Comparison of ENCODE assay signal across 1 cellular context in genomic region chr1:248824701-248825100, GRCh38.
TF ChIP-seq lines count a peak whose summit lies in the region.

No MANE protein-coding gene starts in this region.

TF ChIP-seq in GM23338, 12 proteins besides CTCF, POLR2A, EP300 and RAD21 (continued from another document):
- TF ChIP-seq, protein P1, sequence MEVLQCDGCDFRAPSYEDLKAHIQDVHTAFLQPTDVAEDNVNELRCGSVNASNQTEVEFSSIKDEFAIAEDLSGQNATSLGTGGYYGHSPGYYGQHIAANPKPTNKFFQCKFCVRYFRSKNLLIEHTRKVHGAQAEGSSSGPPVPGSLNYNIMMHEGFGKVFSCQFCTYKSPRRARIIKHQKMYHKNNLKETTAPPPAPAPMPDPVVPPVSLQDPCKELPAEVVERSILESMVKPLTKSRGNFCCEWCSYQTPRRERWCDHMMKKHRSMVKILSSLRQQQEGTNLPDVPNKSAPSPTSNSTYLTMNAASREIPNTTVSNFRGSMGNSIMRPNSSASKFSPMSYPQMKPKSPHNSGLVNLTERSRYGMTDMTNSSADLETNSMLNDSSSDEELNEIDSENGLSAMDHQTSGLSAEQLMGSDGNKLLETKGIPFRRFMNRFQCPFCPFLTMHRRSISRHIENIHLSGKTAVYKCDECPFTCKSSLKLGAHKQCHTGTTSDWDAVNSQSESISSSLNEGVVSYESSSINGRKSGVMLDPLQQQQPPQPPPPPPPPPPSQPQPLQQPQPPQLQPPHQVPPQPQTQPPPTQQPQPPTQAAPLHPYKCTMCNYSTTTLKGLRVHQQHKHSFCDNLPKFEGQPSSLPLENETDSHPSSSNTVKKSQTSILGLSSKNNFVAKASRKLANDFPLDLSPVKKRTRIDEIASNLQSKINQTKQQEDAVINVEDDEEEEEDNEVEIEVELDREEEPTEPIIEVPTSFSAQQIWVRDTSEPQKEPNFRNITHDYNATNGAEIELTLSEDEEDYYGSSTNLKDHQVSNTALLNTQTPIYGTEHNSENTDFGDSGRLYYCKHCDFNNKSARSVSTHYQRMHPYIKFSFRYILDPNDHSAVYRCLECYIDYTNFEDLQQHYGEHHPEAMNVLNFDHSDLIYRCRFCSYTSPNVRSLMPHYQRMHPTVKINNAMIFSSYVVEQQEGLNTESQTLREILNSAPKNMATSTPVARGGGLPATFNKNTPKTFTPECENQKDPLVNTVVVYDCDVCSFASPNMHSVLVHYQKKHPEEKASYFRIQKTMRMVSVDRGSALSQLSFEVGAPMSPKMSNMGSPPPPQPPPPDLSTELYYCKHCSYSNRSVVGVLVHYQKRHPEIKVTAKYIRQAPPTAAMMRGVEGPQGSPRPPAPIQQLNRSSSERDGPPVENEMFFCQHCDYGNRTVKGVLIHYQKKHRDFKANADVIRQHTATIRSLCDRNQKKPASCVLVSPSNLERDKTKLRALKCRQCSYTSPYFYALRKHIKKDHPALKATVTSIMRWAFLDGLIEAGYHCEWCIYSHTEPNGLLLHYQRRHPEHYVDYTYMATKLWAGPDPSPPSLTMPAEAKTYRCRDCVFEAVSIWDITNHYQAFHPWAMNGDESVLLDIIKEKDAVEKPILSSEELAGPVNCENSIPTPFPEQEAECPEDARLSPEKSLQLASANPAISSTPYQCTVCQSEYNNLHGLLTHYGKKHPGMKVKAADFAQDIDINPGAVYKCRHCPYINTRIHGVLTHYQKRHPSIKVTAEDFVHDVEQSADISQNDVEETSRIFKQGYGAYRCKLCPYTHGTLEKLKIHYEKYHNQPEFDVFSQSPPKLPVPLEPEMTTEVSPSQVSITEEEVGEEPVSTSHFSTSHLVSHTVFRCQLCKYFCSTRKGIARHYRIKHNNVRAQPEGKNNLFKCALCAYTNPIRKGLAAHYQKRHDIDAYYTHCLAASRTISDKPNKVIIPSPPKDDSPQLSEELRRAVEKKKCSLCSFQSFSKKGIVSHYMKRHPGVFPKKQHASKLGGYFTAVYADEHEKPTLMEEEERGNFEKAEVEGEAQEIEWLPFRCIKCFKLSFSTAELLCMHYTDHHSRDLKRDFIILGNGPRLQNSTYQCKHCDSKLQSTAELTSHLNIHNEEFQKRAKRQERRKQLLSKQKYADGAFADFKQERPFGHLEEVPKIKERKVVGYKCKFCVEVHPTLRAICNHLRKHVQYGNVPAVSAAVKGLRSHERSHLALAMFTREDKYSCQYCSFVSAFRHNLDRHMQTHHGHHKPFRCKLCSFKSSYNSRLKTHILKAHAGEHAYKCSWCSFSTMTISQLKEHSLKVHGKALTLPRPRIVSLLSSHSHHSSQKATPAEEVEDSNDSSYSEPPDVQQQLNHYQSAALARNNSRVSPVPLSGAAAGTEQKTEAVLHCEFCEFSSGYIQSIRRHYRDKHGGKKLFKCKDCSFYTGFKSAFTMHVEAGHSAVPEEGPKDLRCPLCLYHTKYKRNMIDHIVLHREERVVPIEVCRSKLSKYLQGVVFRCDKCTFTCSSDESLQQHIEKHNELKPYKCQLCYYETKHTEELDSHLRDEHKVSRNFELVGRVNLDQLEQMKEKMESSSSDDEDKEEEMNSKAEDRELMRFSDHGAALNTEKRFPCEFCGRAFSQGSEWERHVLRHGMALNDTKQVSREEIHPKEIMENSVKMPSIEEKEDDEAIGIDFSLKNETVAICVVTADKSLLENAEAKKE (CRISPR knock-in tag; IDR thresholded peaks at IDR 0.05): no peak
- no peak for TF ChIP-seq JUNB (IDR thresholded peaks at IDR 0.05; ENCODE audit: unreplicated experiment)
- TF ChIP-seq ZNF331 (CRISPR knock-in tag; IDR thresholded peaks at IDR 0.05; ENCODE audit: low read depth): no peak
- no peak for TF ChIP-seq EZH2phosphoT487 (IDR thresholded peaks at IDR 0.05; ENCODE audit: unreplicated experiment)
- TF ChIP-seq, protein P2, sequence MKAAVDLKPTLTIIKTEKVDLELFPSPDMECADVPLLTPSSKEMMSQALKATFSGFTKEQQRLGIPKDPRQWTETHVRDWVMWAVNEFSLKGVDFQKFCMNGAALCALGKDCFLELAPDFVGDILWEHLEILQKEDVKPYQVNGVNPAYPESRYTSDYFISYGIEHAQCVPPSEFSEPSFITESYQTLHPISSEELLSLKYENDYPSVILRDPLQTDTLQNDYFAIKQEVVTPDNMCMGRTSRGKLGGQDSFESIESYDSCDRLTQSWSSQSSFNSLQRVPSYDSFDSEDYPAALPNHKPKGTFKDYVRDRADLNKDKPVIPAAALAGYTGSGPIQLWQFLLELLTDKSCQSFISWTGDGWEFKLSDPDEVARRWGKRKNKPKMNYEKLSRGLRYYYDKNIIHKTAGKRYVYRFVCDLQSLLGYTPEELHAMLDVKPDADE (IDR thresholded peaks at IDR 0.05): no peak
- no peak for TF ChIP-seq ZNF114 (CRISPR knock-in tag; IDR thresholded peaks at IDR 0.05)
